13 cellular contexts compared by ENCODE assay signal in genomic region chr19:18366027-18366435, GRCh38. TPM values are rescaled to one million over a fixed set of nuclear protein-coding genes. Genes with fewer than 3 reads are reported as not detected.
DNase-seq lines count a peak whose midpoint lies in the region; ATAC-seq, FAIRE-seq and TF ChIP-seq lines count a peak whose summit lies in the region.
"Had no signal": no experiment of that assay in that cellular context is flagged by ENCODE, and none has a peak within 500 bp of the region (broad histone marks: within the 10 kb centered on the region; RNA-seq: fewer than 3 reads in every experiment).

No MANE protein-coding gene starts in this region.

- no peaks in the 10 kb centered on the region for H3K9me3 Mint-ChIP-seq in WTC11

- no peaks in the 10 kb centered on the region for H3K27me3 ChIP-seq in thyroid gland

- H3K36me3 Mint-ChIP-seq in WTC11 = peaks cover 19% of the 10 kb centered on the region

- DNase-seq in NCI-H2029 treated with DMSO at 0.1 percent for 48 hours (lab: John Stamatoyannopoulos, UW) (peak; percentile 16), NCI-H2029 (lab: John Stamatoyannopoulos, UW) (no peak), WTC11 (ENCODE audit: low spot score) (no peak), kidney (no peak), thyroid gland (no peak), NCI-H1436 treated with DMSO at 0.1 percent for 48 hours (lab: John Stamatoyannopoulos, UW) (no peak), hippocampal formation (lab: John Stamatoyannopoulos, UW) (no peak), RKO (ENCODE audit: low spot score) (no peak)
- DNase-seq: ACHN; activated CD4-positive, alpha-beta T cell treated with anti-CD3 and anti-CD28 coated beads for 4 hours; erythroblast; NCI-H1048; stimulated activated CD4-positive, alpha-beta T cell treated with anti-CD3 and anti-CD28 coated beads, Interleukin-1b, Interleukin-23, amount 100 ng/mL, for 48 hours had no signal

- H3K36me3 ChIP-seq in kidney (ENCODE audit: control insufficient read depth in 1 of 2, insufficient read depth in 2 of 2, low read length in 2 of 2) (peaks cover 0 to 20% of the 10 kb centered on the region in 2 donors), thyroid gland (no peaks in the 10 kb centered on the region)

- H3K9ac ChIP-seq in kidney (ENCODE audit: low read length in 2 of 2) = peak overlapping the region; percentile 29 to 72

- FAIRE-seq in kidney (lab: Jason Lieb, UNC) = no peak

- H3K27ac ChIP-seq in kidney (ENCODE audit: low read depth in 2 of 2, low read length in 2 of 2) (peak overlapping the region; percentile 94), thyroid gland (peak overlapping the region; percentile 89 to 97 (median 95))

- H3K4me3 Mint-ChIP-seq in WTC11 = no peak overlapping the region

- POLR2A ChIA-PET in WTC11 (lab: Charles Lee) = no interaction called here

- no peaks in the 10 kb centered on the region for H3K9me3 ChIP-seq in kidney (ENCODE audit: control insufficient read depth in 1 of 2, low read length in 2 of 2)
- no peaks in the 10 kb centered on the region for H3K9me3 ChIP-seq in thyroid gland

- intact Hi-C loops in kidney (cut with DNase I) (no loop called here), thyroid gland (cut with DNase I) (no loop called here)

- no peak overlapping the region for H3K4me3 ChIP-seq in kidney (ENCODE audit: low read length in 2 of 2)
- no peak overlapping the region for H3K4me3 ChIP-seq in thyroid gland (replicated peaks in 1 of 3)

- CTCF ChIA-PET in WTC11 (lab: Charles Lee) = interaction anchor here (1.1 to 12.4 kb wide), 2 partner anchors 22 to 86 kb away, joined by 4 to 91 read pairs; partner anchors contain the start of gene GDF15

- TF ChIP-seq POLR2A in thyroid gland (IDR thresholded peaks at IDR 0.05) = no peak

- TF ChIP-seq CTCF in WTC11 (IDR thresholded peaks at IDR 0.05) (no peak), kidney (IDR thresholded peaks at IDR 0.05; ENCODE audit: borderline replicate concordance, extremely low read depth, insufficient read depth) (no peak), thyroid gland (IDR thresholded peaks at IDR 0.05) (no peak)

- no peak for ATAC-seq in WTC11

- peak overlapping the region; percentile 98 for H3K27ac Mint-ChIP-seq in WTC11

- no peaks in the 10 kb centered on the region for H3K27me3 Mint-ChIP-seq in WTC11 (ENCODE audit: low read depth)

- H3K4me1 ChIP-seq in kidney (ENCODE audit: control insufficient read depth in 1 of 2, insufficient read depth in 1 of 2, low read depth in 1 of 2, low read length in 2 of 2) (peaks cover 20 to 32% of the 10 kb centered on the region in 2 donors), thyroid gland (peaks cover 11 to 24% of the 10 kb centered on the region in 2 donors)

- 86 to 90% methylated on average over 2 of the region's 2 CpGs for WGBS in thyroid gland, 2 donors

- peaks cover 45% of the 10 kb centered on the region for H3K4me1 Mint-ChIP-seq in WTC11

TF ChIP-seq in WTC11, 78 proteins besides CTCF, POLR2A, EP300 and RAD21:
- TF ChIP-seq SMAD4 (CRISPR knock-in tag; IDR thresholded peaks at IDR 0.05) = no peak
- no peak for TF ChIP-seq NFYB (CRISPR knock-in tag; conservative IDR thresholded peaks at IDR 0.05; ENCODE audit: low read depth)
- TF ChIP-seq TEAD1 (CRISPR knock-in tag; IDR thresholded peaks at IDR 0.05) = no peak
- no peak for TF ChIP-seq ZBTB43 (CRISPR knock-in tag; IDR thresholded peaks at IDR 0.05)
- TF ChIP-seq OVOL2 (CRISPR knock-in tag; IDR thresholded peaks at IDR 0.05; ENCODE audit: borderline replicate concordance) = no peak
- TF ChIP-seq ZNF232 (CRISPR knock-in tag; IDR thresholded peaks at IDR 0.05) = no peak
- TF ChIP-seq, protein P1, sequence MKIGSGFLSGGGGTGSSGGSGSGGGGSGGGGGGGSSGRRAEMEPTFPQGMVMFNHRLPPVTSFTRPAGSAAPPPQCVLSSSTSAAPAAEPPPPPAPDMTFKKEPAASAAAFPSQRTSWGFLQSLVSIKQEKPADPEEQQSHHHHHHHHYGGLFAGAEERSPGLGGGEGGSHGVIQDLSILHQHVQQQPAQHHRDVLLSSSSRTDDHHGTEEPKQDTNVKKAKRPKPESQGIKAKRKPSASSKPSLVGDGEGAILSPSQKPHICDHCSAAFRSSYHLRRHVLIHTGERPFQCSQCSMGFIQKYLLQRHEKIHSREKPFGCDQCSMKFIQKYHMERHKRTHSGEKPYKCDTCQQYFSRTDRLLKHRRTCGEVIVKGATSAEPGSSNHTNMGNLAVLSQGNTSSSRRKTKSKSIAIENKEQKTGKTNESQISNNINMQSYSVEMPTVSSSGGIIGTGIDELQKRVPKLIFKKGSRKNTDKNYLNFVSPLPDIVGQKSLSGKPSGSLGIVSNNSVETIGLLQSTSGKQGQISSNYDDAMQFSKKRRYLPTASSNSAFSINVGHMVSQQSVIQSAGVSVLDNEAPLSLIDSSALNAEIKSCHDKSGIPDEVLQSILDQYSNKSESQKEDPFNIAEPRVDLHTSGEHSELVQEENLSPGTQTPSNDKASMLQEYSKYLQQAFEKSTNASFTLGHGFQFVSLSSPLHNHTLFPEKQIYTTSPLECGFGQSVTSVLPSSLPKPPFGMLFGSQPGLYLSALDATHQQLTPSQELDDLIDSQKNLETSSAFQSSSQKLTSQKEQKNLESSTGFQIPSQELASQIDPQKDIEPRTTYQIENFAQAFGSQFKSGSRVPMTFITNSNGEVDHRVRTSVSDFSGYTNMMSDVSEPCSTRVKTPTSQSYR (CRISPR knock-in tag; IDR thresholded peaks at IDR 0.05) = no peak
- TF ChIP-seq ZNF671 (CRISPR knock-in tag; IDR thresholded peaks at IDR 0.05) = no peak
- TF ChIP-seq ATF3 (CRISPR knock-in tag; conservative IDR thresholded peaks at IDR 0.05) = no peak
- no peak for TF ChIP-seq ZNF138 (CRISPR knock-in tag; conservative IDR thresholded peaks at IDR 0.05)
- TF ChIP-seq, protein P2, sequence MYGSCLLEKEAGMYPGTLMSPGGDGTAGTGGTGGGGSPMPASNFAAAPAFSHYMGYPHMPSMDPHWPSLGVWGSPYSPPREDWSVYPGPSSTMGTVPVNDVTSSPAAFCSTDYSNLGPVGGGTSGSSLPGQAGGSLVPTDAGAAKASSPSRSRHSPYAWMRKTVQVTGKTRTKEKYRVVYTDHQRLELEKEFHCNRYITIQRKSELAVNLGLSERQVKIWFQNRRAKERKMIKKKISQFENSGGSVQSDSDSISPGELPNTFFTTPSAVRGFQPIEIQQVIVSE (CRISPR knock-in tag; IDR thresholded peaks at IDR 0.05; ENCODE audit: borderline replicate concordance) = no peak
- no peak for TF ChIP-seq FOXK1 (CRISPR knock-in tag; IDR thresholded peaks at IDR 0.05)
- TF ChIP-seq, protein P3, sequence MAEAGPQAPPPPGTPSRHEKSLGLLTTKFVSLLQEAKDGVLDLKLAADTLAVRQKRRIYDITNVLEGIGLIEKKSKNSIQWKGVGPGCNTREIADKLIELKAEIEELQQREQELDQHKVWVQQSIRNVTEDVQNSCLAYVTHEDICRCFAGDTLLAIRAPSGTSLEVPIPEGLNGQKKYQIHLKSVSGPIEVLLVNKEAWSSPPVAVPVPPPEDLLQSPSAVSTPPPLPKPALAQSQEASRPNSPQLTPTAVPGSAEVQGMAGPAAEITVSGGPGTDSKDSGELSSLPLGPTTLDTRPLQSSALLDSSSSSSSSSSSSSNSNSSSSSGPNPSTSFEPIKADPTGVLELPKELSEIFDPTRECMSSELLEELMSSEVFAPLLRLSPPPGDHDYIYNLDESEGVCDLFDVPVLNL (CRISPR knock-in tag; IDR thresholded peaks at IDR 0.05; ENCODE audit: borderline replicate concordance, low read depth) = no peak

RNA-seq across cellular contexts. Expression of gene GDF15, which starts 19.9 kb away (rescaled TPM):
- total RNA-seq in WTC11 (2021) (18.3 to 27.3 TPM (median 19.1 TPM) in 3 replicates), kidney (51.2 TPM), thyroid gland (1 to 10 TPM in 3 of 4 donors, not detected in 1; 3.7 to 9.9 (median 5.1) TPM)
- polyA plus RNA-seq in kidney (ENCODE audit: insufficient read depth, low read depth, low replicate concordance) = 154 TPM

RNA-seq across cellular contexts. Expression of gene PGPEP1, which starts 25.6 kb away (rescaled TPM):
- total RNA-seq in WTC11 (2021) = 39.2 to 68.1 TPM (median 40.8 TPM) in 3 replicates
- 54.5 TPM for total RNA-seq in kidney
- polyA plus RNA-seq in kidney (ENCODE audit: insufficient read depth, low read depth, low replicate concordance) = 76.1 TPM
- total RNA-seq in thyroid gland = 10 to 100 TPM; 23.5 to 44.0 (median 27.9) TPM

RNA-seq across cellular contexts. Expression of gene LRRC25, which starts 31.4 kb away (rescaled TPM):
- 0.07 to 0.31 TPM (median 0.18 TPM) in 3 replicates for total RNA-seq in WTC11 (2021)
- 13.1 TPM for total RNA-seq in kidney
- 2.7 TPM for polyA plus RNA-seq in kidney (ENCODE audit: insufficient read depth, low read depth, low replicate concordance)
- 1 to 10 TPM; 1.1 to 7.1 (median 2.2) TPM for total RNA-seq in thyroid gland

RNA-seq across cellular contexts. Expression of gene LSM4, which starts 43.2 kb away (rescaled TPM):
- 373 to 434 TPM (median 409 TPM) in 3 replicates for total RNA-seq in WTC11 (2021)
- total RNA-seq in kidney = 87.7 TPM
- 245 TPM for polyA plus RNA-seq in kidney (ENCODE audit: insufficient read depth, low read depth, low replicate concordance)
- total RNA-seq in thyroid gland = 100 to 1,000 TPM in 2 of 4 donors, 10 to 100 TPM in 2; 55.2 to 203 (median 140) TPM

RNA-seq across cellular contexts. Expression of gene SSBP4, which starts 53.2 kb away (rescaled TPM):
- total RNA-seq in WTC11 (2021) (44.5 to 51.2 TPM (median 47.4 TPM) in 3 replicates), kidney (64.9 TPM), thyroid gland (10 to 100 TPM; 40.5 to 75.6 (median 56.1) TPM)
- polyA plus RNA-seq in kidney (ENCODE audit: insufficient read depth, low read depth, low replicate concordance) = 74.9 TPM
